In genomic region chr5:177194278-177194677, GRCh38 we compare ENCODE assay signal across 11 cellular contexts.
DNase-seq lines count a peak whose midpoint lies in the region; ATAC-seq and TF ChIP-seq lines count a peak whose summit lies in the region.
"Had no signal": no experiment of that assay in that cellular context is flagged by ENCODE, and none has a peak within 500 bp of the region (broad histone marks: within the 10 kb centered on the region; RNA-seq: fewer than 3 reads in every experiment).

No MANE protein-coding gene starts in this region.

- H3K4me3 Mint-ChIP-seq in GM23338 = no peak overlapping the region
- no peak overlapping the region for H3K4me3 Mint-ChIP-seq in endodermal cell
- H3K4me3 Mint-ChIP-seq in WTC11 = no peak overlapping the region
- H3K4me3 Mint-ChIP-seq: activated T-helper 17 cell treated with anti-CD3 and anti-CD28 coated beads, Interleukin-2, amount 50 U/mL, for 72 hours; natural killer cell had no signal

- H3K27me3 Mint-ChIP-seq in GM23338 (ENCODE audit: insufficient read depth, low read depth, poor library complexity) (peaks cover 2% of the 10 kb centered on the region), endodermal cell (ENCODE audit: insufficient read depth) (no peaks in the 10 kb centered on the region), WTC11 (ENCODE audit: low read depth) (no peaks in the 10 kb centered on the region)
- H3K27me3 Mint-ChIP-seq: activated T-helper 17 cell treated with anti-CD3 and anti-CD28 coated beads, Interleukin-2, amount 50 U/mL, for 72 hours had no signal

- POLR2A ChIA-PET in WTC11 (lab: Charles Lee) = interaction anchor here (0.7 kb wide), 2 partner anchors 60 to 79 kb away, joined by 3 to 11 read pairs; no protein-coding TSS in a partner anchor

- H3K4me1 Mint-ChIP-seq in GM23338 (no peaks in the 10 kb centered on the region), endodermal cell (no peaks in the 10 kb centered on the region), WTC11 (no peaks in the 10 kb centered on the region)
- H3K4me1 Mint-ChIP-seq: activated T-helper 17 cell treated with anti-CD3 and anti-CD28 coated beads, Interleukin-2, amount 50 U/mL, for 72 hours had no signal

- DNase-seq in GM23338 (ENCODE audit: low spot score) (peak; percentile 37), SJSA1 (ENCODE audit: low read depth in 1 of 2, low spot score in 2 of 2) (peak; percentile 86 to 92), foreskin fibroblast (peak; percentile 91 to 94), putamen (ENCODE audit: low spot score) (peak; percentile 35), endodermal cell (no peak), dorsolateral prefrontal cortex (no peak), WTC11 (ENCODE audit: low spot score) (no peak)
- no peak for DNase-seq in activated CD4-positive, alpha-beta T cell treated with anti-CD3 and anti-CD28 coated beads for 48 hours
- DNase-seq: natural killer cell, NCI-H510A had no signal

- TF ChIP-seq CTCF in GM23338 (conservative IDR thresholded peaks at IDR 0.05; ENCODE audit: low read depth in 2 of 2) (no peak), foreskin fibroblast (IDR thresholded peaks at IDR 0.05; ENCODE audit: low read depth, low read length) (no peak), endodermal cell (conservative IDR thresholded peaks at IDR 0.05) (no peak), dorsolateral prefrontal cortex (IDR thresholded peaks at IDR 0.05 in 54 of 56, conservative IDR thresholded peaks at IDR 0.05 in 2 of 56; ENCODE audit: low read depth in 1 of 56, partially characterized antibody in 56 of 56) (no peak), WTC11 (IDR thresholded peaks at IDR 0.05) (no peak)

- H3K27ac Mint-ChIP-seq in GM23338 (no peak overlapping the region), endodermal cell (no peak overlapping the region), WTC11 (no peak overlapping the region)
- H3K27ac Mint-ChIP-seq: activated T-helper 17 cell treated with anti-CD3 and anti-CD28 coated beads, Interleukin-2, amount 50 U/mL, for 72 hours; natural killer cell had no signal

- H3K27me3 ChIP-seq in GM23338 (ENCODE audit: insufficient read depth) (no peaks in the 10 kb centered on the region), SJSA1 (replicated peaks) (no peaks in the 10 kb centered on the region), endodermal cell (ENCODE audit: control insufficient read depth, insufficient read depth, low read length, poor library complexity, severe bottlenecking) (no peaks in the 10 kb centered on the region), dorsolateral prefrontal cortex (no peaks in the 10 kb centered on the region)

- peaks cover 59% of the 10 kb centered on the region for H3K36me3 ChIP-seq in GM23338 (ENCODE audit: insufficient read depth)
- peaks cover 54% of the 10 kb centered on the region for H3K36me3 ChIP-seq in SJSA1
- H3K36me3 ChIP-seq in endodermal cell (ENCODE audit: control insufficient read depth, insufficient read depth, low read length) = peaks cover 76% of the 10 kb centered on the region

- peaks cover 13% of the 10 kb centered on the region; the same call in 1 of the 2 replicates for H3F3A ChIP-seq in GM23338 (replicated peaks; ENCODE audit: low read depth)

- no peak overlapping the region for H3K9ac ChIP-seq in endodermal cell (ENCODE audit: extremely low read depth, low read length, poor library complexity, severe bottlenecking)

- ATAC-seq in GM23338 = no peak
- no peak for ATAC-seq in WTC11
- ATAC-seq: activated T-helper 17 cell treated with anti-CD3 and anti-CD28 coated beads, Interleukin-2, amount 50 U/mL, for 72 hours; natural killer cell had no signal

- CTCF ChIA-PET in WTC11 (lab: Charles Lee) = interaction anchor here (1.3 kb wide), 1 partner anchor 82 kb away, joined by 11 read pairs; no protein-coding TSS in a partner anchor

- peaks cover 73% of the 10 kb centered on the region for H3K36me3 Mint-ChIP-seq in GM23338 (ENCODE audit: low read depth)
- peaks cover 61% of the 10 kb centered on the region for H3K36me3 Mint-ChIP-seq in endodermal cell (ENCODE audit: low read depth)
- peaks cover 50% of the 10 kb centered on the region for H3K36me3 Mint-ChIP-seq in WTC11
- H3K36me3 Mint-ChIP-seq: natural killer cell had no signal

- H3K27ac ChIP-seq in GM23338 (ENCODE audit: low read depth) = peak overlapping the region; percentile 45; the same call in 1 of the 2 replicates
- H3K27ac ChIP-seq in SJSA1 = peak overlapping the region; percentile 96
- no peak overlapping the region for H3K27ac ChIP-seq in endodermal cell (ENCODE audit: low read depth, low read length)
- no peak overlapping the region for H3K27ac ChIP-seq in dorsolateral prefrontal cortex

- intact Hi-C loops in dorsolateral prefrontal cortex (cut with DNase I) = no loop called here

- H3K4me1 ChIP-seq in GM23338 (ENCODE audit: insufficient read depth) (no peaks in the 10 kb centered on the region), SJSA1 (replicated peaks) (peaks cover 28% of the 10 kb centered on the region), endodermal cell (ENCODE audit: control insufficient read depth, insufficient read depth, low read length) (no peaks in the 10 kb centered on the region)

- H2AFZ ChIP-seq in GM23338 = no peak overlapping the region

- peaks cover 42% of the 10 kb centered on the region for H4K20me1 ChIP-seq in GM23338 (replicated peaks; ENCODE audit: insufficient read depth)

- H3K9me3 Mint-ChIP-seq in GM23338 (no peaks in the 10 kb centered on the region), endodermal cell (no peaks in the 10 kb centered on the region), WTC11 (no peaks in the 10 kb centered on the region)
- H3K9me3 Mint-ChIP-seq: activated T-helper 17 cell treated with anti-CD3 and anti-CD28 coated beads, Interleukin-2, amount 50 U/mL, for 72 hours; natural killer cell had no signal

- H3K4me2 ChIP-seq in GM23338 = no peak overlapping the region

- H3K9me3 ChIP-seq in SJSA1 (replicated peaks) (no peaks in the 10 kb centered on the region), endodermal cell (ENCODE audit: control insufficient read depth, low read length) (no peaks in the 10 kb centered on the region)

- WGBS in endodermal cell (ENCODE audit: insufficient coverage in 1 of 2, insufficient read length in 1 of 2), 2 experiments = 78 to 94% methylated on average over 1 to 3 of the region's 3 CpGs

- H3K9me2 ChIP-seq in GM23338 (ENCODE audit: insufficient read depth) = no peaks in the 10 kb centered on the region

- H3K4me3 ChIP-seq in GM23338 = no peak overlapping the region
- H3K4me3 ChIP-seq in SJSA1 = no peak overlapping the region
- no peak overlapping the region for H3K4me3 ChIP-seq in foreskin fibroblast (ENCODE audit: low read depth in 1 of 2, low read length in 2 of 2)
- no peak overlapping the region for H3K4me3 ChIP-seq in endodermal cell (ENCODE audit: low read length)
- H3K4me3 ChIP-seq in dorsolateral prefrontal cortex = no peak overlapping the region

- H3K79me2 ChIP-seq in GM23338 (replicated peaks; ENCODE audit: insufficient read depth) = peaks cover 92% of the 10 kb centered on the region

TF ChIP-seq in GM23338, 12 proteins besides CTCF, POLR2A, EP300 and RAD21:
- no peak for TF ChIP-seq POLR2AphosphoS5 (IDR thresholded peaks at IDR 0.05; ENCODE audit: low read depth)

TF ChIP-seq in WTC11, 78 proteins besides CTCF, POLR2A, EP300 and RAD21 (continues in another document):
- TF ChIP-seq ARID4B (CRISPR knock-in tag; IDR thresholded peaks at IDR 0.05; ENCODE audit: borderline replicate concordance) (no peak), PRRX2 (CRISPR knock-in tag; IDR thresholded peaks at IDR 0.05) (no peak), E2F1 (CRISPR knock-in tag; IDR thresholded peaks at IDR 0.05) (no peak), SMAD4 (CRISPR knock-in tag; IDR thresholded peaks at IDR 0.05) (no peak), RELA (CRISPR knock-in tag; IDR thresholded peaks at IDR 0.05; ENCODE audit: borderline replicate concordance) (no peak)

Comparison
In these comparisons a context has a peak if more than half of its experiments do, and no peak if none do; other contexts are left out.
1. DNase-seq: peak in GM23338 (single experiment), SJSA1 (2 of 2), foreskin fibroblast (2 of 2) and putamen (single experiment); none in endodermal cell (single experiment), dorsolateral prefrontal cortex (0 of 10), WTC11 (single experiment) and activated CD4-positive, alpha-beta T cell treated with anti-CD3 and anti-CD28 coated beads for 48 hours (single experiment).
2. H3K27ac ChIP-seq: peak in GM23338 (single experiment) and SJSA1 (single experiment); none in endodermal cell (single experiment) and dorsolateral prefrontal cortex (0 of 59).